ENCODE assay signal across 12 cellular contexts in genomic region chr18:48815581-48816324, GRCh38.
DNase-seq lines count a peak whose midpoint lies in the region; ATAC-seq and TF ChIP-seq lines count a peak whose summit lies in the region.
"Had no signal": no experiment of that assay in that cellular context is flagged by ENCODE, and none has a peak within 500 bp of the region (broad histone marks: within the 10 kb centered on the region; RNA-seq: fewer than 3 reads in every experiment).

No MANE protein-coding gene starts in this region.

- no peaks in the 10 kb centered on the region for H3K9me3 Mint-ChIP-seq in H9
- H3K9me3 Mint-ChIP-seq in stimulated activated effector memory CD8-positive, alpha-beta T cell treated with anti-CD3 and anti-CD28 coated beads, Interleukin-12 subunit alpha, Interleukin-12 subunit beta, amount 100 ng/mL, for 72 hours: no peaks in the 10 kb centered on the region
- H3K9me3 Mint-ChIP-seq: naive thymus-derived CD8-positive, alpha-beta T cell had no signal

- no peak overlapping the region for H3K4ac ChIP-seq in H9 (ENCODE audit: low read depth, low read length)

- H3K4me1 Mint-ChIP-seq in H9: no peaks in the 10 kb centered on the region
- H3K4me1 Mint-ChIP-seq in stimulated activated effector memory CD8-positive, alpha-beta T cell treated with anti-CD3 and anti-CD28 coated beads, Interleukin-12 subunit alpha, Interleukin-12 subunit beta, amount 100 ng/mL, for 72 hours: peaks cover 91% of the 10 kb centered on the region

- no peak overlapping the region for H4K91ac ChIP-seq in H9 (ENCODE audit: insufficient read length, low read depth, low read length)

- H3K4me1 ChIP-seq in H9 (ENCODE audit: insufficient read depth, low read length): no peaks in the 10 kb centered on the region
- peaks cover 22% of the 10 kb centered on the region for H3K4me1 ChIP-seq in effector memory CD4-positive, alpha-beta T cell (ENCODE audit: control insufficient read depth, insufficient read depth, low read length, poor library complexity, severe bottlenecking)

- H3K79me1 ChIP-seq in H9 (ENCODE audit: insufficient read depth, low read depth, low read length, poor library complexity, severe bottlenecking): no peaks in the 10 kb centered on the region

- H3K79me2 ChIP-seq in H9 (ENCODE audit: insufficient read depth, low read length): no peaks in the 10 kb centered on the region

- no CpG with 5 or more reads among the region's 5 CpGs for WGBS in H9 (ENCODE audit: extremely low coverage, insufficient read length, low lambda C conversion rate)

- TF ChIP-seq CTCF in H9 (conservative IDR thresholded peaks at IDR 0.05) (no peak), WERI-Rb-1 (IDR thresholded peaks at IDR 0.05; ENCODE audit: low read depth, low read length) (no peak)

- H3K27me3 ChIP-seq in H9 (ENCODE audit: insufficient read depth, low read length): no peaks in the 10 kb centered on the region
- no peaks in the 10 kb centered on the region for H3K27me3 ChIP-seq in WERI-Rb-1 (ENCODE audit: insufficient read depth, low read depth, severe bottlenecking)
- no peaks in the 10 kb centered on the region for H3K27me3 ChIP-seq in effector memory CD4-positive, alpha-beta T cell (replicated peaks; ENCODE audit: control insufficient read depth, insufficient read depth, low read length, poor library complexity, severe bottlenecking)
- H3K27me3 ChIP-seq: cardiac muscle cell had no signal

- H3K4me3 Mint-ChIP-seq in H9: no peak overlapping the region
- H3K4me3 Mint-ChIP-seq in stimulated activated effector memory CD8-positive, alpha-beta T cell treated with anti-CD3 and anti-CD28 coated beads, Interleukin-12 subunit alpha, Interleukin-12 subunit beta, amount 100 ng/mL, for 72 hours: peak overlapping the region; percentile 52

- no peaks in the 10 kb centered on the region for H3K9me3 ChIP-seq in H9 (ENCODE audit: control insufficient read depth, low read depth, low read length)
- no peaks in the 10 kb centered on the region for H3K9me3 ChIP-seq in WERI-Rb-1 (ENCODE audit: severe bottlenecking)
- no peaks in the 10 kb centered on the region for H3K9me3 ChIP-seq in effector memory CD4-positive, alpha-beta T cell (ENCODE audit: control insufficient read depth, low read length)

- H3K14ac ChIP-seq in H9 (ENCODE audit: insufficient read depth, low read length): no peak overlapping the region

- no peak overlapping the region for H4K5ac ChIP-seq in H9 (ENCODE audit: insufficient read length, low read depth, low read length)

- no peak overlapping the region for H3K4me3 ChIP-seq in WERI-Rb-1 (ENCODE audit: low read depth, low read length)
- no peak overlapping the region for H3K4me3 ChIP-seq in effector memory CD4-positive, alpha-beta T cell (ENCODE audit: insufficient read depth, low read depth, low read length, poor library complexity, severe bottlenecking)
- H3K4me3 ChIP-seq: cardiac muscle cell had no signal

- H3K18ac ChIP-seq in H9 (ENCODE audit: insufficient read length, low read depth, low read length): no peak overlapping the region

- H3T11ph ChIP-seq in H9 (ENCODE audit: low read length): no peak overlapping the region

- 0 out of 7 replicates have a peak overlapping the region, but pooled peaks of 1 of the 3 experiments have one; percentile 23 for H3K27ac Mint-ChIP-seq in H9
- H3K27ac Mint-ChIP-seq in stimulated activated effector memory CD8-positive, alpha-beta T cell treated with anti-CD3 and anti-CD28 coated beads, Interleukin-12 subunit alpha, Interleukin-12 subunit beta, amount 100 ng/mL, for 72 hours: peak overlapping the region; percentile 97

- no peak overlapping the region for H2BK12ac ChIP-seq in H9 (ENCODE audit: insufficient read length, low read depth, low read length)

- no peak overlapping the region for H3K9ac ChIP-seq in H9 (ENCODE audit: extremely low read depth, insufficient read length, low read length)

- H3K23ac ChIP-seq in H9 (ENCODE audit: insufficient read length, low read depth, low read length): no peak overlapping the region

- H3K23me2 ChIP-seq in H9 (ENCODE audit: insufficient read length, low read depth, low read length, poor library complexity, severe bottlenecking): no peaks in the 10 kb centered on the region

- no peaks in the 10 kb centered on the region for H4K20me1 ChIP-seq in H9 (ENCODE audit: control insufficient read depth, insufficient read depth, insufficient read length)

- H2AK5ac ChIP-seq in H9 (ENCODE audit: insufficient read length, low read length): no peak overlapping the region

- H3K36me3 ChIP-seq in WERI-Rb-1: peaks cover 9% of the 10 kb centered on the region
- no peaks in the 10 kb centered on the region for H3K36me3 ChIP-seq in effector memory CD4-positive, alpha-beta T cell (ENCODE audit: control insufficient read depth, insufficient read depth, low read length)
- H3K36me3 ChIP-seq: cardiac muscle cell had no signal

- no peak overlapping the region for H2AFZ ChIP-seq in H9 (ENCODE audit: low read length)

- H2BK5ac ChIP-seq in H9 (ENCODE audit: insufficient read length, low read length): no peak overlapping the region

- no peak overlapping the region for H4K8ac ChIP-seq in H9 (replicated peaks; ENCODE audit: insufficient read length, low read depth, low read length)

- no peak overlapping the region for H2BK15ac ChIP-seq in H9 (ENCODE audit: low read depth, low read length)

- H3K27ac ChIP-seq in H9 (ENCODE audit: insufficient read length, low read depth, low read length) (no peak overlapping the region), WERI-Rb-1 (no peak overlapping the region)
- peak overlapping the region; percentile 82 for H3K27ac ChIP-seq in effector memory CD4-positive, alpha-beta T cell (ENCODE audit: insufficient read depth, low read length, poor library complexity, severe bottlenecking)

- no peak overlapping the region for H3K4me2 ChIP-seq in H9 (ENCODE audit: insufficient read depth, insufficient read length, low read length)

- H3K36me3 Mint-ChIP-seq in H9 (ENCODE audit: insufficient read depth in 1 of 3, low read depth in 3 of 3): peaks cover 0 to 4% (median 0%) of the 10 kb centered on the region in 3 experiments; a peak in 2 of 7 replicates
- peaks cover 47% of the 10 kb centered on the region for H3K36me3 Mint-ChIP-seq in stimulated activated effector memory CD8-positive, alpha-beta T cell treated with anti-CD3 and anti-CD28 coated beads, Interleukin-12 subunit alpha, Interleukin-12 subunit beta, amount 100 ng/mL, for 72 hours
- H3K36me3 Mint-ChIP-seq: naive thymus-derived CD8-positive, alpha-beta T cell had no signal

- H2BK20ac ChIP-seq in H9 (ENCODE audit: low read depth, low read length, poor library complexity, severe bottlenecking): no peak overlapping the region

- H3K27me3 Mint-ChIP-seq in H9 (ENCODE audit: low read depth): no peaks in the 10 kb centered on the region

- H2BK120ac ChIP-seq in H9 (ENCODE audit: low read depth, low read length, poor library complexity, severe bottlenecking): no peak overlapping the region

- no peak overlapping the region for H3K56ac ChIP-seq in H9 (ENCODE audit: insufficient read length, low read depth, low read length)

- ATAC-seq in stimulated activated effector memory CD8-positive, alpha-beta T cell treated with anti-CD3 and anti-CD28 coated beads, Interleukin-12 subunit alpha, Interleukin-12 subunit beta, amount 100 ng/mL, for 72 hours: peak; percentile 27
- no peak for ATAC-seq in GM18519 (IDR thresholded peaks at IDR 0.05; ENCODE audit: low FRiP score, unreplicated experiment)

- peak; percentile 6 for DNase-seq in H9
- DNase-seq in WERI-Rb-1: peak; percentile 2
- peak in 2 of 3 donors; percentile 9 to 15 for DNase-seq in effector memory CD4-positive, alpha-beta T cell
- peak in 1 of 2 donors; percentile 57 for DNase-seq in stimulated activated effector memory CD8-positive, alpha-beta T cell treated with anti-CD3 and anti-CD28 coated beads, Interleukin-12 subunit alpha, Interleukin-12 subunit beta, amount 100 ng/mL, for 72 hours (ENCODE audit: low spot score in 2 of 2)
- DNase-seq in hypothalamus (lab: John Stamatoyannopoulos, UW): no peak
- DNase-seq in NCI-H69 (lab: John Stamatoyannopoulos, UW): no peak
- DNase-seq: DMS 273 treated with DMSO at 0.1 percent for 48 hours; naive thymus-derived CD8-positive, alpha-beta T cell; NCI-H1417; stimulated activated CD4-positive, alpha-beta T cell treated with anti-CD3 and anti-CD28 coated beads, Interleukin-12 subunit alpha, Interleukin-12 subunit beta, amount 100 ng/mL, for 4 hours had no signal

Comparison
In these comparisons a context has a peak if more than half of its experiments do, and no peak if none do; other contexts are left out.
1. DNase-seq: peak in H9 (single experiment), WERI-Rb-1 (single experiment) and effector memory CD4-positive, alpha-beta T cell (2 of 3); none in hypothalamus (0 of 51) and NCI-H69 (single experiment).